In the genomic region with DNA sequence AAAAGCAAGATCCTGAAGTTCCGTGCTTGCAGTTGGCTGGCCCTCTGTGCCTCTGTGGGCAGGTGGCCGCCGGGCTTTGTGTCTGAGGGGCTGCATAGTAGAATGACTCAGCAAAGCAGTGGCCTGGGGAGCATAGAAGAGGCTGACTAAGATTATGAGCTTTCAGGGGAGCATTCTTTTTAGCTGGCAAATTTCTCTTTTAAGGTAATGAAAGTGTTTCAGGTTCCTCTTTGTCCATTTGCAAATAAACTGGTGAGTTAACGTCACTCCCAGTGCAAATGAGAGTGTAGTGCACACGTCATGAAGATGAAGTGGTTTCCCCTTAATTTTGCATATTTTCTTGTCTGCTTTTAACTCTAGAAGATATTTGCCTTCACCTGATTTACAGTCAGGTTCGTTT, we compare ENCODE assay signal across 12 cellular contexts.
A peak's percentile ranks its signal among the peaks of the same experiment; 100 is the strongest.
DNase-seq lines count a peak whose midpoint lies in the region; ATAC-seq and TF ChIP-seq lines count a peak whose summit lies in the region.
"Had no signal": no experiment of that assay in that cellular context is flagged by ENCODE, and none has a peak within 500 bp of the region (broad histone marks: within the 10 kb centered on the region; RNA-seq: fewer than 3 reads in every experiment).

No MANE protein-coding gene starts in this region.

- no peak overlapping the region for H3K4me2 ChIP-seq in PC-9

- no peaks in the 10 kb centered on the region for H3K27me3 Mint-ChIP-seq in Caco-2 (ENCODE audit: insufficient read depth, unreplicated experiment)

- H2AFZ ChIP-seq in PC-9, result no peak overlapping the region

- CTCF ChIA-PET in Caco-2 (lab: Charles Lee), result no interaction called here
- CTCF ChIA-PET in PC-9 (lab: Charles Lee), result no interaction called here

- ATAC-seq in GM18499 (IDR thresholded peaks at IDR 0.05; ENCODE audit: insufficient read depth, unreplicated experiment), result peak; percentile 88
- peak; percentile 86 for ATAC-seq in GM21576 (IDR thresholded peaks at IDR 0.05; ENCODE audit: unreplicated experiment)
- peak; percentile 89 for ATAC-seq in HG03520 (IDR thresholded peaks at IDR 0.05; ENCODE audit: unreplicated experiment)
- peak; percentile 16 for ATAC-seq in esophagus mucosa

- H3K27ac ChIP-seq in caudate nucleus (ENCODE audit: low read depth, low read length) (no peak overlapping the region), PC-9 (no peak overlapping the region)

- no peak overlapping the region for H3K4me3 ChIP-seq in Caco-2 (ENCODE audit: low read depth, low read length)
- H3K4me3 ChIP-seq in PC-9, result no peak overlapping the region

- peaks cover 5% of the 10 kb centered on the region for H3K36me3 Mint-ChIP-seq in Caco-2 (ENCODE audit: insufficient read depth, unreplicated experiment)

- H3K79me2 ChIP-seq in PC-9 (ENCODE audit: low read depth), result no peaks in the 10 kb centered on the region

- peaks cover 6% of the 10 kb centered on the region for H3K9me3 ChIP-seq in Caco-2
- H3K9me3 ChIP-seq in PC-9 (ENCODE audit: insufficient read depth, low read depth), result 0 out of 2 replicates have a peak, but pooled peaks cover 3% of the 10 kb centered on the region

- H3K4me1 ChIP-seq in Caco-2, result no peaks in the 10 kb centered on the region
- H3K4me1 ChIP-seq in PC-9 (replicated peaks; ENCODE audit: insufficient read depth), result no peaks in the 10 kb centered on the region

- intact Hi-C loops in Caco-2 (cut with micrococcal nuclease; ENCODE audit: unreplicated experiment), result no loop called here
- intact Hi-C loops in PC-9 (cut with micrococcal nuclease; ENCODE audit: unreplicated experiment), result no loop called here

- H3K27me3 ChIP-seq in Caco-2 (replicated peaks; ENCODE audit: control insufficient read depth, insufficient read depth, low read length), result no peaks in the 10 kb centered on the region
- no peaks in the 10 kb centered on the region for H3K27me3 ChIP-seq in PC-9 (ENCODE audit: insufficient read depth, low read depth)

- H3F3A ChIP-seq in PC-9 (ENCODE audit: insufficient read depth, low read depth), result no peaks in the 10 kb centered on the region; the same call in 1 of the 2 replicates

- H3K27ac Mint-ChIP-seq in Caco-2 (ENCODE audit: unreplicated experiment), result no peak overlapping the region
- H3K27ac Mint-ChIP-seq: activated T-cell treated with anti-CD3 and anti-CD28 coated beads, Interleukin-2, amount 50 U/mL, for 72 hours had no signal

- no peaks in the 10 kb centered on the region for H3K4me1 Mint-ChIP-seq in Caco-2 (ENCODE audit: low read depth, unreplicated experiment)

- TF ChIP-seq CTCF in Caco-2 (IDR thresholded peaks at IDR 0.05; ENCODE audit: insufficient read depth in 1 of 2, low read depth in 1 of 2, low read length in 1 of 2, severe bottlenecking in 1 of 2, unreplicated experiment in 1 of 2), result no peak
- TF ChIP-seq CTCF in PC-9 (conservative IDR thresholded peaks at IDR 0.05), result no peak

- H4K20me1 ChIP-seq in PC-9 (ENCODE audit: insufficient read depth), result no peaks in the 10 kb centered on the region

- DNase-seq in NCI-H1092 (lab: John Stamatoyannopoulos, UW), result no peak
- no peak for DNase-seq in Caco-2
- no peak for DNase-seq in caudate nucleus (lab: John Stamatoyannopoulos, UW)
- DNase-seq in PC-9, result no peak
- DNase-seq: activated T-cell treated with anti-CD3 and anti-CD28 coated beads, Interleukin-2, amount 50 U/mL, for 72 hours; DMS 273 treated with DMSO at 0.1 percent for 48 hours; foreskin melanocyte; NCI-H2171 treated with DMSO at 0.1 percent for 48 hours had no signal

- H3K36me3 ChIP-seq in Caco-2 (ENCODE audit: control insufficient read depth, insufficient read depth, low read length) (no peaks in the 10 kb centered on the region), PC-9 (ENCODE audit: low read depth) (no peaks in the 10 kb centered on the region)

- no TSS peak for BruUV-seq in Caco-2 (replicated peaks; lab: Mats Ljungman, UMichigan)
- BruUV-seq in PC-9 (replicated peaks; lab: Mats Ljungman, UMichigan), result no TSS peak

- no peak overlapping the region for H3K4me3 Mint-ChIP-seq in Caco-2 (ENCODE audit: unreplicated experiment)
- H3K4me3 Mint-ChIP-seq: activated T-cell treated with anti-CD3 and anti-CD28 coated beads, Interleukin-2, amount 50 U/mL, for 72 hours had no signal

- peaks cover 23% of the 10 kb centered on the region for H3K9me3 Mint-ChIP-seq in Caco-2 (ENCODE audit: unreplicated experiment)

- no peaks in the 10 kb centered on the region for H3K9me2 ChIP-seq in PC-9 (ENCODE audit: insufficient read depth)

- POLR2A ChIA-PET in Caco-2 (lab: Charles Lee) (no interaction called here), PC-9 (lab: Charles Lee; ENCODE audit: unreplicated experiment) (no interaction called here)

Comparison
In these comparisons a context has a peak if more than half of its experiments do, and no peak if none do; other contexts are left out.
1. ATAC-seq: peak in every context shown above with its lines; median percentile 89 in HG03520; 88 in GM18499; 86 in GM21576; 16 in esophagus mucosa.